ENCODE assay signal across 33 cellular contexts in genomic region chr5:2496126-2496525, GRCh38.
"Had no signal": no experiment of that assay in that cellular context is flagged by ENCODE, and none has a peak within 500 bp of the region (broad histone marks: within the 10 kb centered on the region; RNA-seq: fewer than 3 reads in every experiment).

No MANE protein-coding gene starts in this region.

- H3K9me3 ChIP-seq: adrenal gland, body of pancreas had no signal

- H3K4me3 Mint-ChIP-seq: activated CD4-positive, alpha-beta memory T cell treated with anti-CD3 and anti-CD28 coated beads for 36 hours; activated CD4-positive, alpha-beta T cell treated with anti-CD3 and anti-CD28 coated beads, Interleukin-2, amount 10 ng/mL, durations not matched to agents 24 days and 14 days; activated CD8-positive, alpha-beta T cell treated with anti-CD3 and anti-CD28 coated beads for 36 hours; activated naive CD4-positive, alpha-beta T cell treated with anti-CD3 and anti-CD28 coated beads for 36 hours; activated naive CD8-positive, alpha-beta T cell treated with anti-CD3 and anti-CD28 coated beads for 36 hours; activated T-cell treated with anti-CD3 and anti-CD28 coated beads, Interleukin-2, amount 50 U/mL, for 4 hours; activated T-cell treated with anti-CD3 and anti-CD28 coated beads, Interleukin-2, amount 50 U/mL, for 72 hours; activated T-helper 1 cell treated with anti-CD3 and anti-CD28 coated beads, Interleukin-12 subunit alpha, Interleukin-12 subunit beta, Interleukin-2, Interleukin-4 antibody, amounts not matched to agents 30 ng/mL and 10 ng/mL and 1 ng/mL, durations not matched to agents 14 hours and 24 hours and 36 hours; activated T-helper 17 cell treated with anti-CD3 and anti-CD28 coated beads, Interleukin-2, amount 50 U/mL, for 72 hours; T-cell; T-helper 17 cell; WTC11 had no signal

- H3K27ac Mint-ChIP-seq: activated CD4-positive, alpha-beta memory T cell treated with anti-CD3 and anti-CD28 coated beads for 36 hours; activated CD4-positive, alpha-beta T cell treated with anti-CD3 and anti-CD28 coated beads, Interleukin-2, amount 10 ng/mL, durations not matched to agents 24 days and 14 days; activated CD8-positive, alpha-beta T cell treated with anti-CD3 and anti-CD28 coated beads for 36 hours; activated naive CD4-positive, alpha-beta T cell treated with anti-CD3 and anti-CD28 coated beads for 36 hours; activated naive CD4-positive, alpha-beta T cell treated with anti-CD3 and anti-CD28 coated beads, Interleukin-2, amount 50 U/mL, for 72 hours; activated naive CD8-positive, alpha-beta T cell treated with anti-CD3 and anti-CD28 coated beads for 36 hours; activated T-cell treated with anti-CD3 and anti-CD28 coated beads, Interleukin-2, amount 50 U/mL, for 72 hours; activated T-helper 1 cell treated with anti-CD3 and anti-CD28 coated beads, Interleukin-12 subunit alpha, Interleukin-12 subunit beta, Interleukin-2, Interleukin-4 antibody, amounts not matched to agents 30 ng/mL and 10 ng/mL and 1 ng/mL, durations not matched to agents 14 hours and 24 hours and 36 hours; activated T-helper 17 cell treated with anti-CD3 and anti-CD28 coated beads, Interleukin-2, amount 50 U/mL, for 72 hours; T-cell; T-helper 17 cell; WTC11 had no signal

- H3K27ac ChIP-seq: adrenal gland, body of pancreas, brain microvascular endothelial cell, breast epithelium, VCaP had no signal

- H3K4me3 ChIP-seq: adrenal gland, body of pancreas, breast epithelium had no signal

- ATAC-seq: activated CD4-positive, CD25-positive, alpha-beta regulatory T cell treated with anti-CD3 and anti-CD28 coated beads, Interleukin-2, amount 50 U/mL, for 24 hours; activated CD8-positive, alpha-beta T cell treated with anti-CD3 and anti-CD28 coated beads for 36 hours; activated naive CD4-positive, alpha-beta T cell treated with anti-CD3 and anti-CD28 coated beads, Interleukin-2, amount 50 U/mL, for 72 hours; activated T-cell treated with anti-CD3 and anti-CD28 coated beads, Interleukin-2, amount 50 U/mL, for 4 hours; activated T-cell treated with anti-CD3 and anti-CD28 coated beads, Interleukin-2, amount 50 U/mL, for 72 hours; activated T-helper 17 cell treated with anti-CD3 and anti-CD28 coated beads, Interleukin-2, amount 50 U/mL, for 72 hours; body of pancreas; T-cell; T-helper 17 cell; WTC11 had no signal

- DNase-seq: activated CD4-positive, alpha-beta memory T cell treated with anti-CD3 and anti-CD28 coated beads for 36 hours; activated CD4-positive, alpha-beta T cell treated with anti-CD3 and anti-CD28 coated beads for 4 hours; activated CD4-positive, alpha-beta T cell treated with anti-CD3 and anti-CD28 coated beads, Interleukin-2, amount 10 ng/mL, durations not matched to agents 24 days and 14 days; activated CD4-positive, alpha-beta T cell treated with anti-CD3 and anti-CD28 coated beads, Interleukin-2, amount 50 U/mL, for 1 hour; activated CD4-positive, alpha-beta T cell treated with anti-CD3 and anti-CD28 coated beads, Interleukin-2, amount 50 U/mL, for 4 hours; activated CD4-positive, CD25-positive, alpha-beta regulatory T cell; activated CD8-positive, alpha-beta memory T cell treated with anti-CD3 and anti-CD28 coated beads, Interleukin-2, amount 50 U/mL, for 4 hours; activated CD8-positive, alpha-beta T cell treated with anti-CD3 and anti-CD28 coated beads for 36 hours; activated effector memory CD4-positive, alpha-beta T cell treated with anti-CD3 and anti-CD28 coated beads, Interleukin-2, amount 50 U/mL, for 16 hours; activated gamma-delta T cell treated with Interleukin-2 at 50 U/mL for 16 hours; activated naive CD4-positive, alpha-beta T cell; activated naive CD4-positive, alpha-beta T cell treated with anti-CD3 and anti-CD28 coated beads for 36 hours; activated naive CD4-positive, alpha-beta T cell treated with anti-CD3 and anti-CD28 coated beads, Interleukin-2, amount 50 U/mL, for 16 hours; activated naive CD8-positive, alpha-beta T cell treated with anti-CD3 and anti-CD28 coated beads for 36 hours; activated T-cell treated with anti-CD3 and anti-CD28 coated beads for 4 hours; activated T-cell treated with anti-CD3 and anti-CD28 coated beads, Interleukin-2, amount 50 U/mL, for 1 hour; activated T-cell treated with anti-CD3 and anti-CD28 coated beads, Interleukin-2, amount 50 U/mL, for 4 hours; activated T-cell treated with anti-CD3 and anti-CD28 coated beads, Interleukin-2, amount 50 U/mL, for 72 hours; adrenal gland; amniotic stem cell; aorta; body of pancreas; brain microvascular endothelial cell; central memory CD4-positive, alpha-beta T cell; T-cell; T-helper 17 cell had no signal

- H3K4me1 ChIP-seq: adrenal gland, body of pancreas, breast epithelium had no signal

- H3K27me3 Mint-ChIP-seq: activated CD4-positive, alpha-beta memory T cell treated with anti-CD3 and anti-CD28 coated beads for 36 hours; activated CD4-positive, alpha-beta T cell treated with anti-CD3 and anti-CD28 coated beads, Interleukin-2, amount 10 ng/mL, durations not matched to agents 24 days and 14 days; activated CD8-positive, alpha-beta T cell treated with anti-CD3 and anti-CD28 coated beads for 36 hours; activated naive CD8-positive, alpha-beta T cell treated with anti-CD3 and anti-CD28 coated beads for 36 hours; activated T-helper 17 cell treated with anti-CD3 and anti-CD28 coated beads, Interleukin-2, amount 50 U/mL, for 72 hours; T-cell; T-helper 17 cell had no signal

- H3K4me1 Mint-ChIP-seq: activated CD4-positive, alpha-beta T cell treated with anti-CD3 and anti-CD28 coated beads, Interleukin-2, amount 10 ng/mL, durations not matched to agents 24 days and 14 days; activated naive CD8-positive, alpha-beta T cell treated with anti-CD3 and anti-CD28 coated beads for 36 hours; activated T-helper 17 cell treated with anti-CD3 and anti-CD28 coated beads, Interleukin-2, amount 50 U/mL, for 72 hours; T-cell; T-helper 17 cell had no signal

- H3K36me3 ChIP-seq: adrenal gland, brain microvascular endothelial cell, breast epithelium had no signal

- H3K9me3 Mint-ChIP-seq: activated CD4-positive, alpha-beta T cell treated with anti-CD3 and anti-CD28 coated beads, Interleukin-2, amount 10 ng/mL, durations not matched to agents 24 days and 14 days; activated naive CD8-positive, alpha-beta T cell treated with anti-CD3 and anti-CD28 coated beads for 36 hours; activated T-cell treated with anti-CD3 and anti-CD28 coated beads, Interleukin-2, amount 50 U/mL, for 4 hours; activated T-cell treated with anti-CD3 and anti-CD28 coated beads, Interleukin-2, amount 50 U/mL, for 72 hours had no signal

- H3K27me3 ChIP-seq: adrenal gland, body of pancreas, brain microvascular endothelial cell, breast epithelium had no signal

- H3K36me3 Mint-ChIP-seq: activated CD4-positive, alpha-beta memory T cell treated with anti-CD3 and anti-CD28 coated beads for 36 hours; activated naive CD4-positive, alpha-beta T cell treated with anti-CD3 and anti-CD28 coated beads, Interleukin-2, amount 50 U/mL, for 72 hours; activated naive CD8-positive, alpha-beta T cell treated with anti-CD3 and anti-CD28 coated beads for 36 hours; T-cell had no signal
